ENCODE assay signal across 28 cellular contexts in the genomic region with DNA sequence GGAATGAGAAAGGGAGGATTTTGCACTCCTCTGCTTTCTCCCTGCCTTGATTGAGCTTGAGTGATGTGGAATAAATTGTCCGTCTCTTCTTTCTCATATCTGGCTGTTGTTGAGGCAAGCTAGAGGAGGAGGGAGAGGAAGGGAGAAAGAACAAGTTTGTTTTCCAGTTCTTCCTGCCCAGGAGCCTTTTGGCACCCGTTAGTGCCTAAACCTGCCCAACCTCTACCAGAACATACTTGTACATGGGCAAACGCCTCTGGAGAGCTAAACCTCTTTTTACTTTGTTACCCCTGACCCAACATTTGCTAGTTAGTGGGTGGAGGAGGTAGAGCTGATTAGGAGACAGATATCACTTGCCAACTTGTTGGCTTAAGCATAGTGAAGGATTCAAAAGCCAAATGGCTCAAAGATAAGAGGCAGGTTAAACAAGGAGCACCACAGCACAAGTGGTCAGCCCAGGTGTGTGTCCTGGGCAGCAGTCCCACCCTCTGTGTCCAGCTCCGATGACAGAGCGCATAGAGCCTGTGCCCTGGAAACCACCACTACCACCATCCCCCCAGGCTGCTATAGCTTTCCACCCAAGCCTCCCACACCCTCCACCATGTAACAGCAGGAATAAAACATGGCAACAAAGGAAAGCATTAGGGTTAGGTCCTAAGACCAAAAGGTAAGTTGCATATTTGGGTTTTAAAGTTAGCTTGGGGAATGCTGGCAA. TPM values are rescaled to one million over a fixed set of nuclear protein-coding genes. Genes with fewer than 3 reads are reported as not detected.
"Had no signal": no experiment of that assay in that cellular context is flagged by ENCODE, and none has a peak within 500 bp of the region (broad histone marks: within the 10 kb centered on the region; RNA-seq: fewer than 3 reads in every experiment).

No MANE protein-coding gene starts in this region.

- ATAC-seq: left lung; psoas muscle; stimulated activated naive CD8-positive, alpha-beta T cell treated with anti-CD3 and anti-CD28 coated beads, Interleukin-15, Interleukin-2, amounts not matched to agents 100 U/mL and 50 U/mL, for 24 hours; T-cell had no signal

- H2AFZ ChIP-seq: hepatocyte had no signal

- DNase-seq: activated CD4-positive, alpha-beta memory T cell treated with anti-CD3 and anti-CD28 coated beads for 36 hours; activated CD4-positive, alpha-beta T cell treated with anti-CD3 and anti-CD28 coated beads for 48 hours; activated effector memory CD4-positive, alpha-beta T cell treated with Interleukin-2 at 50 U/mL for 16 hours; activated naive CD4-positive, alpha-beta T cell treated with anti-CD3 and anti-CD28 coated beads for 36 hours; activated naive CD8-positive, alpha-beta T cell treated with anti-CD3 and anti-CD28 coated beads, Interleukin-2, amount 10 ng/mL, durations not matched to agents 7 days and 5 days; activated T-cell treated with anti-CD3 and anti-CD28 coated beads, Interleukin-2, amount 50 U/mL, for 72 hours; amniotic stem cell; cortex of kidney; foreskin melanocyte; glutamatergic neuron; immature natural killer cell; left lung; psoas muscle; stimulated activated CD4-positive, alpha-beta T cell treated with anti-CD3 and anti-CD28 coated beads, Interleukin-12 subunit alpha, Interleukin-12 subunit beta, amount 100 ng/mL, for 4 hours; stimulated activated CD4-positive, alpha-beta T cell treated with anti-CD3 and anti-CD28 coated beads, Interleukin-4, amount 100 ng/mL, for 4 hours; stimulated activated naive CD8-positive, alpha-beta T cell treated with anti-CD3 and anti-CD28 coated beads, Interleukin-15, Interleukin-2, amounts not matched to agents 100 U/mL and 50 U/mL, for 24 hours; substantia nigra; T-cell had no signal

- H3K36me3 Mint-ChIP-seq: activated CD4-positive, alpha-beta memory T cell treated with anti-CD3 and anti-CD28 coated beads for 36 hours; activated naive CD8-positive, alpha-beta T cell treated with anti-CD3 and anti-CD28 coated beads, Interleukin-2, amount 10 ng/mL, durations not matched to agents 7 days and 5 days; immature natural killer cell; natural killer cell treated with Interleukin-12 subunit alpha and Interleukin-12 subunit beta and Interleukin-15 and Interleukin-18, amount 100 ng/mL, for 72 hours; T-cell had no signal

- H3K4me3 ChIP-seq: cardiac muscle cell, hepatocyte, left lung, psoas muscle, right atrium auricular region, tibial nerve had no signal

- H3K27ac Mint-ChIP-seq: activated CD4-positive, alpha-beta memory T cell treated with anti-CD3 and anti-CD28 coated beads for 36 hours; activated naive CD4-positive, alpha-beta T cell treated with anti-CD3 and anti-CD28 coated beads for 36 hours; activated naive CD8-positive, alpha-beta T cell treated with anti-CD3 and anti-CD28 coated beads, Interleukin-2, amount 10 ng/mL, durations not matched to agents 7 days and 5 days; activated T-cell treated with anti-CD3 and anti-CD28 coated beads, Interleukin-2, amount 50 U/mL, for 72 hours; immature natural killer cell; natural killer cell treated with Interleukin-12 subunit alpha and Interleukin-12 subunit beta and Interleukin-15 and Interleukin-18, amount 100 ng/mL, for 72 hours; T-cell had no signal

- H3K36me3 ChIP-seq: cardiac muscle cell, left lung, right atrium auricular region, tibial nerve had no signal

- H3K4me3 Mint-ChIP-seq: activated CD4-positive, alpha-beta memory T cell treated with anti-CD3 and anti-CD28 coated beads for 36 hours; activated naive CD4-positive, alpha-beta T cell treated with anti-CD3 and anti-CD28 coated beads for 36 hours; activated naive CD8-positive, alpha-beta T cell treated with anti-CD3 and anti-CD28 coated beads, Interleukin-2, amount 10 ng/mL, durations not matched to agents 7 days and 5 days; activated T-cell treated with anti-CD3 and anti-CD28 coated beads, Interleukin-2, amount 50 U/mL, for 72 hours; immature natural killer cell; natural killer cell treated with Interleukin-12 subunit alpha and Interleukin-12 subunit beta and Interleukin-15 and Interleukin-18, amount 100 ng/mL, for 72 hours; T-cell had no signal

- H3K4me1 ChIP-seq: left lung, psoas muscle, right atrium auricular region, tibial nerve had no signal

- H3K9me3 Mint-ChIP-seq: activated CD4-positive, alpha-beta memory T cell treated with anti-CD3 and anti-CD28 coated beads for 36 hours; activated naive CD4-positive, alpha-beta T cell treated with anti-CD3 and anti-CD28 coated beads for 36 hours; activated naive CD8-positive, alpha-beta T cell treated with anti-CD3 and anti-CD28 coated beads, Interleukin-2, amount 10 ng/mL, durations not matched to agents 7 days and 5 days; activated T-cell treated with anti-CD3 and anti-CD28 coated beads, Interleukin-2, amount 50 U/mL, for 72 hours; immature natural killer cell; natural killer cell treated with Interleukin-12 subunit alpha and Interleukin-12 subunit beta and Interleukin-15 and Interleukin-18, amount 100 ng/mL, for 72 hours; T-cell had no signal

- H3K4me1 Mint-ChIP-seq: immature natural killer cell, T-cell had no signal

- H3K79me2 ChIP-seq: hepatocyte had no signal

- H3K9me3 ChIP-seq: left lung, psoas muscle, right atrium auricular region, tibial nerve had no signal

- H3K4me2 ChIP-seq: hepatocyte had no signal

- H3K27me3 ChIP-seq: cardiac muscle cell, hepatocyte, right atrium auricular region had no signal

- H3K27ac ChIP-seq: cardiac muscle cell, hepatocyte, left lung, psoas muscle, right atrium auricular region, tibial nerve had no signal

RNA-seq across cellular contexts. Expression of gene ODF4, which starts 6.5 kb away (rescaled TPM):
- total RNA-seq: activated CD4-positive, alpha-beta memory T cell treated with anti-CD3 and anti-CD28 coated beads for 36 hours; activated naive CD4-positive, alpha-beta T cell treated with anti-CD3 and anti-CD28 coated beads for 36 hours; activated naive CD8-positive, alpha-beta T cell treated with anti-CD3 and anti-CD28 coated beads, Interleukin-2, amount 10 ng/mL, durations not matched to agents 7 days and 5 days; activated T-cell treated with anti-CD3 and anti-CD28 coated beads, Interleukin-2, amount 50 U/mL, for 72 hours; cardiac muscle cell; cerebellum; epithelial cell of proximal tubule; hepatocyte; kidney epithelial cell; left lung; lung microvascular endothelial cell; natural killer cell treated with Interleukin-12 subunit alpha and Interleukin-12 subunit beta and Interleukin-15 and Interleukin-18, amount 100 ng/mL, for 72 hours; osteocyte; psoas muscle; right atrium auricular region; T-cell; tibial nerve had no signal
- polyA plus RNA-seq: cardiac muscle cell, hepatocyte, immature natural killer cell, psoas muscle had no signal

RNA-seq across cellular contexts. Expression of gene ARHGEF15, which starts 36.1 kb away (rescaled TPM):
- total RNA-seq: activated CD4-positive, alpha-beta memory T cell treated with anti-CD3 and anti-CD28 coated beads for 36 hours; activated naive CD4-positive, alpha-beta T cell treated with anti-CD3 and anti-CD28 coated beads for 36 hours; activated naive CD8-positive, alpha-beta T cell treated with anti-CD3 and anti-CD28 coated beads, Interleukin-2, amount 10 ng/mL, durations not matched to agents 7 days and 5 days; activated T-cell treated with anti-CD3 and anti-CD28 coated beads, Interleukin-2, amount 50 U/mL, for 72 hours; natural killer cell treated with Interleukin-12 subunit alpha and Interleukin-12 subunit beta and Interleukin-15 and Interleukin-18, amount 100 ng/mL, for 72 hours; osteocyte had no signal
- polyA plus RNA-seq: hepatocyte, immature natural killer cell had no signal
